ENCODE assay signal across 8 cellular contexts in the genomic region with DNA sequence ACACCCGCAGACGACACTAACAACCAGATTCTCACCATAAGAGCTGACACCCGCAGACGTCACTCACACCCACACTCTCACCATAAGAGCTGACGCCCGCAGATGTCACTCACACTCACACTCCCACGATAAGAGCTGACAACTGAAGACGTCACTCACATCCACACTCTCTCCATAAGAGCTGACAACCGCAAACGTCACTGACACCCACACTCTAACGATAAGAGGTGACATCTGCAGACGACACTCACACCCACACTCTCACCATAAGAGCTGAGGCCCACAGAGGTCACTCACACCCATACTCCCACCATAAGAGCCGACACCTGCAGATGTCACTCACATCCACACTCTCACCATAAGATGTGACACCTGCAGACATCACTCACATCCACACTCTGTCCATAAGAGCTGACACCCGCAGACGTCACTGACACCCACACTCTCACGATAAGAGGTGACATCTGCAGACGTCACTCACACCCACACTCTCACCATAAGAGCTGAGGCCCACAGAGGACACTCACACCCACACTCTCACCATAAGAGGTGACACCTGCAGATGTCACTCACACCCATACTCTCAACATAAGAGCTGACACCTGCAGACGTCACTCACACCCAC.
DNase-seq lines count a peak whose midpoint lies in the region; ATAC-seq and TF ChIP-seq lines count a peak whose summit lies in the region.
"Not testable (repeated sequence)": the region's sequence is repeated elsewhere in the genome, so short reads cannot be mapped to it uniquely, and the experiment has no call there.

No MANE protein-coding gene starts in this region.

- H3K4me3 ChIP-seq in CD8-positive, alpha-beta T cell (ENCODE audit: low read depth, low read length): not testable (repeated sequence)

- ATAC-seq in CD8-positive, alpha-beta T cell; activated CD8-positive, alpha-beta T cell treated with anti-CD3 and anti-CD28 coated beads for 36 hours; effector memory CD8-positive, alpha-beta T cell (replicated peaks); natural killer cell treated with Interleukin-12 subunit alpha and Interleukin-12 subunit beta and Interleukin-15 and Interleukin-18, amount 100 ng/mL, for 72 hours: not testable (repeated sequence)

- H3K27me3 Mint-ChIP-seq in CD8-positive, alpha-beta T cell (ENCODE audit: low read depth); activated CD8-positive, alpha-beta T cell treated with anti-CD3 and anti-CD28 coated beads for 36 hours; activated naive CD8-positive, alpha-beta T cell; effector memory CD8-positive, alpha-beta T cell; natural killer cell treated with Interleukin-12 subunit alpha and Interleukin-12 subunit beta and Interleukin-15 and Interleukin-18, amount 100 ng/mL, for 72 hours; type B pancreatic cell: not testable (repeated sequence)
- peaks cover 39 to 48% (median 40%) of the 10 kb centered on the region in 3 donors for H3K27me3 Mint-ChIP-seq in immature natural killer cell (ENCODE audit: low read depth in 3 of 3)

- POLR2A ChIA-PET in CD8-positive, alpha-beta T cell (lab: Charles Lee); activated CD8-positive, alpha-beta T cell treated with anti-CD3 and anti-CD28 coated beads for 36 hours (lab: Charles Lee): not testable (repeated sequence)

- intact Hi-C loops in CD8-positive, alpha-beta T cell (cut with DNase I, micrococcal nuclease); activated CD8-positive, alpha-beta T cell treated with anti-CD3 and anti-CD28 coated beads for 36 hours (cut with micrococcal nuclease): not testable (repeated sequence)

- H3K4me1 Mint-ChIP-seq in CD8-positive, alpha-beta T cell (ENCODE audit: low read depth); activated CD8-positive, alpha-beta T cell treated with anti-CD3 and anti-CD28 coated beads for 36 hours (ENCODE audit: low read depth); activated naive CD8-positive, alpha-beta T cell (ENCODE audit: low read depth); type B pancreatic cell (ENCODE audit: unreplicated experiment): not testable (repeated sequence)
- H3K4me1 Mint-ChIP-seq in effector memory CD8-positive, alpha-beta T cell (ENCODE audit: low read depth in 2 of 2): peaks cover 14 to 16% of the 10 kb centered on the region in 2 donors
- H3K4me1 Mint-ChIP-seq in immature natural killer cell: peaks cover 11 to 17% of the 10 kb centered on the region in 2 donors
- H3K4me1 Mint-ChIP-seq in natural killer cell treated with Interleukin-12 subunit alpha and Interleukin-12 subunit beta and Interleukin-15 and Interleukin-18, amount 100 ng/mL, for 72 hours (ENCODE audit: low read depth in 2 of 2): peaks cover 24 to 26% of the 10 kb centered on the region in 2 donors

- peak overlapping the region; percentile 0 for H3K27ac Mint-ChIP-seq in CD8-positive, alpha-beta T cell
- peak overlapping the region; percentile 27 for H3K27ac Mint-ChIP-seq in activated CD8-positive, alpha-beta T cell treated with anti-CD3 and anti-CD28 coated beads for 36 hours
- peak overlapping the region; percentile 14 for H3K27ac Mint-ChIP-seq in activated naive CD8-positive, alpha-beta T cell
- peak overlapping the region; percentile 59 to 80 for H3K27ac Mint-ChIP-seq in effector memory CD8-positive, alpha-beta T cell
- peak overlapping the region; percentile 75 to 91 (median 89) for H3K27ac Mint-ChIP-seq in immature natural killer cell
- H3K27ac Mint-ChIP-seq in natural killer cell treated with Interleukin-12 subunit alpha and Interleukin-12 subunit beta and Interleukin-15 and Interleukin-18, amount 100 ng/mL, for 72 hours: peak overlapping the region; percentile 59 to 88
- not testable (repeated sequence) for H3K27ac Mint-ChIP-seq in type B pancreatic cell

- CTCF ChIA-PET in CD8-positive, alpha-beta T cell (lab: Charles Lee); activated CD8-positive, alpha-beta T cell treated with anti-CD3 and anti-CD28 coated beads for 36 hours (lab: Charles Lee): not testable (repeated sequence)

- TF ChIP-seq CTCF in CD8-positive, alpha-beta T cell (IDR thresholded peaks at IDR 0.05); activated CD8-positive, alpha-beta T cell treated with anti-CD3 and anti-CD28 coated beads for 36 hours (IDR thresholded peaks at IDR 0.05); type B pancreatic cell (conservative IDR thresholded peaks at IDR 0.05): not testable (repeated sequence)

- H3K4me3 Mint-ChIP-seq in CD8-positive, alpha-beta T cell; activated CD8-positive, alpha-beta T cell treated with anti-CD3 and anti-CD28 coated beads for 36 hours; activated naive CD8-positive, alpha-beta T cell; effector memory CD8-positive, alpha-beta T cell; natural killer cell treated with Interleukin-12 subunit alpha and Interleukin-12 subunit beta and Interleukin-15 and Interleukin-18, amount 100 ng/mL, for 72 hours; type B pancreatic cell: not testable (repeated sequence)
- peak overlapping the region in 4 of 5 donors; percentile 25 to 59 (median 42) for H3K4me3 Mint-ChIP-seq in immature natural killer cell

- not testable (repeated sequence) for H3K27ac ChIP-seq in CD8-positive, alpha-beta T cell (ENCODE audit: low read depth, low read length)

- not testable (repeated sequence) for H3K9me3 ChIP-seq in CD8-positive, alpha-beta T cell (ENCODE audit: low read length)

- not testable (repeated sequence) for H3K4me1 ChIP-seq in CD8-positive, alpha-beta T cell (ENCODE audit: insufficient read depth, low read length)

- H3K9me3 Mint-ChIP-seq in CD8-positive, alpha-beta T cell; activated naive CD8-positive, alpha-beta T cell (ENCODE audit: low read depth): not testable (repeated sequence)
- peaks cover 33% of the 10 kb centered on the region for H3K9me3 Mint-ChIP-seq in activated CD8-positive, alpha-beta T cell treated with anti-CD3 and anti-CD28 coated beads for 36 hours
- peaks cover 38 to 39% of the 10 kb centered on the region in 2 donors for H3K9me3 Mint-ChIP-seq in effector memory CD8-positive, alpha-beta T cell
- peaks cover 22 to 40% (median 29%) of the 10 kb centered on the region in 6 donors for H3K9me3 Mint-ChIP-seq in immature natural killer cell
- peaks cover 37% of the 10 kb centered on the region for H3K9me3 Mint-ChIP-seq in natural killer cell treated with Interleukin-12 subunit alpha and Interleukin-12 subunit beta and Interleukin-15 and Interleukin-18, amount 100 ng/mL, for 72 hours
- H3K9me3 Mint-ChIP-seq in type B pancreatic cell: peaks cover 26% of the 10 kb centered on the region

- DNase-seq in CD8-positive, alpha-beta T cell; activated CD8-positive, alpha-beta T cell treated with anti-CD3 and anti-CD28 coated beads for 36 hours; effector memory CD8-positive, alpha-beta T cell; immature natural killer cell; natural killer cell treated with Interleukin-12 subunit alpha and Interleukin-12 subunit beta and Interleukin-15 and Interleukin-18, amount 100 ng/mL, for 72 hours (ENCODE audit: low spot score): not testable (repeated sequence)
- DNase-seq in retina (peak; percentile 3), type B pancreatic cell (ENCODE audit: extremely low spot score, unreplicated experiment) (peak; percentile 40)

- H3K36me3 Mint-ChIP-seq in CD8-positive, alpha-beta T cell; activated naive CD8-positive, alpha-beta T cell; immature natural killer cell: not testable (repeated sequence)
- H3K36me3 Mint-ChIP-seq in activated CD8-positive, alpha-beta T cell treated with anti-CD3 and anti-CD28 coated beads for 36 hours (ENCODE audit: low read depth): peaks cover 11% of the 10 kb centered on the region
- peaks cover 23% of the 10 kb centered on the region for H3K36me3 Mint-ChIP-seq in effector memory CD8-positive, alpha-beta T cell (ENCODE audit: insufficient read depth)
- peaks cover 34% of the 10 kb centered on the region for H3K36me3 Mint-ChIP-seq in natural killer cell treated with Interleukin-12 subunit alpha and Interleukin-12 subunit beta and Interleukin-15 and Interleukin-18, amount 100 ng/mL, for 72 hours
- peaks cover 14% of the 10 kb centered on the region for H3K36me3 Mint-ChIP-seq in type B pancreatic cell

- H3K36me3 ChIP-seq in CD8-positive, alpha-beta T cell (ENCODE audit: insufficient read depth, low read length): not testable (repeated sequence)

- H3K27me3 ChIP-seq in CD8-positive, alpha-beta T cell (ENCODE audit: insufficient read depth, low read length): not testable (repeated sequence)
